ENCODE assay signal across 9 cellular contexts in genomic region chrX:129772796-129773431, GRCh38. TPM values are rescaled to one million over a fixed set of nuclear protein-coding genes. Genes with fewer than 3 reads are reported as not detected.
DNase-seq lines count a peak whose midpoint lies in the region; ATAC-seq and TF ChIP-seq lines count a peak whose summit lies in the region.
"Had no signal": no experiment of that assay in that cellular context is flagged by ENCODE, and none has a peak within 500 bp of the region (broad histone marks: within the 10 kb centered on the region; RNA-seq: fewer than 3 reads in every experiment).

No MANE protein-coding gene starts in this region.

- peak overlapping the region; percentile 37 for H3K4me3 Mint-ChIP-seq in activated T-helper 1 cell treated with anti-CD3 and anti-CD28 coated beads, Interleukin-12 subunit alpha, Interleukin-12 subunit beta, Interleukin-2, Interleukin-4 antibody, amounts not matched to agents 30 ng/mL and 10 ng/mL and 1 ng/mL, durations not matched to agents 14 hours and 24 hours and 36 hours

- H3K27ac Mint-ChIP-seq in activated T-helper 1 cell treated with anti-CD3 and anti-CD28 coated beads, Interleukin-12 subunit alpha, Interleukin-12 subunit beta, Interleukin-2, Interleukin-4 antibody, amounts not matched to agents 30 ng/mL and 10 ng/mL and 1 ng/mL, durations not matched to agents 14 hours and 24 hours and 36 hours = peak overlapping the region; percentile 95

- peak; percentile 70 for ATAC-seq in HG03520 (IDR thresholded peaks at IDR 0.05; ENCODE audit: unreplicated experiment)

- DNase-seq in GM10266 (ENCODE audit: extremely low spot score) (peak; percentile 30), GM20000 (ENCODE audit: low spot score) (peak; percentile 44), mucosa of gallbladder (ENCODE audit: low spot score) (peak; percentile 62), NCI-H2171 (lab: John Stamatoyannopoulos, UW) (no peak), HPDE6-E6E7 (ENCODE audit: extremely low spot score) (no peak), RKO (ENCODE audit: low spot score) (no peak)
- DNase-seq in activated T-helper 1 cell treated with anti-CD3 and anti-CD28 coated beads, Interleukin-12 subunit alpha, Interleukin-12 subunit beta, Interleukin-2, Interleukin-4 antibody, amounts not matched to agents 30 ng/mL and 10 ng/mL and 1 ng/mL, durations not matched to agents 14 hours and 24 hours and 36 hours (ENCODE audit: low spot score) = peak; percentile 32

- TF ChIP-seq CTCF in GM10266 (IDR thresholded peaks at IDR 0.05; ENCODE audit: control insufficient read depth, insufficient read depth, low read depth, missing control alignments) = no peak
- TF ChIP-seq CTCF in GM20000 (IDR thresholded peaks at IDR 0.05; ENCODE audit: extremely low read depth, missing control alignments) = no peak

- intact Hi-C loops in activated T-helper 1 cell treated with anti-CD3 and anti-CD28 coated beads, Interleukin-12 subunit alpha, Interleukin-12 subunit beta, Interleukin-2, Interleukin-4 antibody, amounts not matched to agents 30 ng/mL and 10 ng/mL and 1 ng/mL, durations not matched to agents 14 hours and 24 hours and 36 hours (cut with micrococcal nuclease) = loop anchor here (2.0 to 10.0 kb wide), 2 partner anchors 134 to 312 kb away; partner anchors contain the start of gene UTP14A

- peaks cover 50% of the 10 kb centered on the region for H3K4me1 Mint-ChIP-seq in activated T-helper 1 cell treated with anti-CD3 and anti-CD28 coated beads, Interleukin-12 subunit alpha, Interleukin-12 subunit beta, Interleukin-2, Interleukin-4 antibody, amounts not matched to agents 30 ng/mL and 10 ng/mL and 1 ng/mL, durations not matched to agents 14 hours and 24 hours and 36 hours (ENCODE audit: low read depth)

- no peaks in the 10 kb centered on the region for H3K9me3 Mint-ChIP-seq in activated T-helper 1 cell treated with anti-CD3 and anti-CD28 coated beads, Interleukin-12 subunit alpha, Interleukin-12 subunit beta, Interleukin-2, Interleukin-4 antibody, amounts not matched to agents 30 ng/mL and 10 ng/mL and 1 ng/mL, durations not matched to agents 14 hours and 24 hours and 36 hours

- no peaks in the 10 kb centered on the region for H3K36me3 Mint-ChIP-seq in activated T-helper 1 cell treated with anti-CD3 and anti-CD28 coated beads, Interleukin-12 subunit alpha, Interleukin-12 subunit beta, Interleukin-2, Interleukin-4 antibody, amounts not matched to agents 30 ng/mL and 10 ng/mL and 1 ng/mL, durations not matched to agents 14 hours and 24 hours and 36 hours (ENCODE audit: low read depth)

- no peaks in the 10 kb centered on the region for H3K27me3 Mint-ChIP-seq in activated T-helper 1 cell treated with anti-CD3 and anti-CD28 coated beads, Interleukin-12 subunit alpha, Interleukin-12 subunit beta, Interleukin-2, Interleukin-4 antibody, amounts not matched to agents 30 ng/mL and 10 ng/mL and 1 ng/mL, durations not matched to agents 14 hours and 24 hours and 36 hours (ENCODE audit: insufficient read depth)

RNA-seq across cellular contexts. Expression of gene SASH3, which starts 6.8 kb away (rescaled TPM):
- 129 and 135 TPM in 2 replicates for total RNA-seq in activated T-helper 1 cell treated with anti-CD3 and anti-CD28 coated beads, Interleukin-12 subunit alpha, Interleukin-12 subunit beta, Interleukin-2, Interleukin-4 antibody, amounts not matched to agents 30 ng/mL and 10 ng/mL and 1 ng/mL, durations not matched to agents 14 hours and 24 hours and 36 hours
- 13.6 TPM for total RNA-seq in mucosa of gallbladder
- total RNA-seq: H1 had no signal

RNA-seq across cellular contexts. Expression of gene XPNPEP2, which starts 34.1 kb away (rescaled TPM):
- total RNA-seq in activated T-helper 1 cell treated with anti-CD3 and anti-CD28 coated beads, Interleukin-12 subunit alpha, Interleukin-12 subunit beta, Interleukin-2, Interleukin-4 antibody, amounts not matched to agents 30 ng/mL and 10 ng/mL and 1 ng/mL, durations not matched to agents 14 hours and 24 hours and 36 hours = 0.16 and 0.24 TPM in 2 replicates
- 2.0 TPM for total RNA-seq in mucosa of gallbladder
- total RNA-seq: H1 had no signal

Comparison
In these comparisons a context has a peak if more than half of its experiments do, and no peak if none do; other contexts are left out.
1. DNase-seq: peak in GM10266 (single experiment), GM20000 (single experiment), activated T-helper 1 cell treated with anti-CD3 and anti-CD28 coated beads, Interleukin-12 subunit alpha, Interleukin-12 subunit beta, Interleukin-2, Interleukin-4 antibody, amounts not matched to agents 30 ng/mL and 10 ng/mL and 1 ng/mL, durations not matched to agents 14 hours and 24 hours and 36 hours (single experiment) and mucosa of gallbladder (single experiment); none in NCI-H2171 (single experiment), HPDE6-E6E7 (single experiment) and RKO (single experiment).